Comparison of ENCODE assay signal across 8 cellular contexts in the genomic region with DNA sequence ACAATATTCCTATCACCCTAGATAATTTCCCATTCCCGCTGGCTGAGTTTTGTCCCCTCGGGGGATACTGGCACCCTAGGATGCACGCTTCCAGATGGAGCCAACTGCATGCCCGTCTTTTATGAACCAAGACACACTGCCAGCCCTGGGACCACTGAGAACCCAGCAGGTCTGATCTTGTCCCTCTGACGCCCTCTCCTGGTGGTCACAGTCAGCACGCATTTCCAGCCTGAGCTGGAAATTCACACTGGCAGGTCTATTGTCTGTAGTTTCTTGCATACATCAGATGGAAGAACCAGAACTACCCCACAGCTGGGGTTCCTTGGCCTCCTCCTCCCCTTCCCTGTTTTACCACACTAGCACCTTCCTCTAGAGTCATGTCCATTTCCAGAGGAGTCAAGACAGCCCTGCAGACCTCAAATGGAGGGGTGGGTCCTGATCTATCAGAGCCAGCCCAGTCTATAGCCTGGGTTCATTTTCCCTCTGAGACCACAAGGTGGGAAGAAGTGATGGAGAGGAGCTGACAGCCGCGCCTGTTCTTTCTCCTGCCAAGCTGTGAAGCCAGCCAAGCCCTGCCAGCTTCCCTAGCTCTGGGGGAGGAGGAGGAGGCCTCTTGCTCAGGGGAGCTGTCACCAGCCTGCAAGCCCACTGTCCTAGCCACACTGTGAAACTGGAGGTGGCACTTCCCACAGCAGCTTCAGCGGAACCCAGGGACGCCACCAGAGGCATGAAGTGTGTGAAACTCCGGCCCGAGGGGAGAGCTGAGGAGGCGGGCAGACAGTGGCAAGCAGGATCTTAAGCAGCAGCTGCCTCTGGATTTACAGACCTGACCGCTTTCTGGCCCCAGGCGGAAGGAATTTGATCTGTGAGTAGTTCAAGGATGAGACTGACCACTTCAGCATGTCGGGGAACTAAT. TPM values are rescaled to one million over a fixed set of nuclear protein-coding genes. Genes with fewer than 3 reads are reported as not detected.
DNase-seq lines count a peak whose midpoint lies in the region; ATAC-seq, FAIRE-seq and TF ChIP-seq lines count a peak whose summit lies in the region.

No MANE protein-coding gene starts in this region.

- H3K27ac ChIP-seq in effector memory CD4-positive, alpha-beta T cell (ENCODE audit: insufficient read depth, low read length, poor library complexity, severe bottlenecking), result no peak overlapping the region

- no peak for FAIRE-seq in H54 (lab: Jason Lieb, UNC)

- peaks cover 17% of the 10 kb centered on the region for H3K4me1 ChIP-seq in effector memory CD4-positive, alpha-beta T cell (ENCODE audit: control insufficient read depth, insufficient read depth, low read length, poor library complexity, severe bottlenecking)

- no peak overlapping the region for H3K4me3 Mint-ChIP-seq in activated CD8-positive, alpha-beta T cell treated with anti-CD3 and anti-CD28 coated beads for 36 hours

- CTCF ChIA-PET in activated CD8-positive, alpha-beta T cell treated with anti-CD3 and anti-CD28 coated beads for 36 hours (lab: Charles Lee), result interaction anchor here (0.6 to 3.3 kb wide), 43 partner anchors 9 to 179 kb away, joined by 3 to 41 read pairs (median 4); a partner anchor contains a TSS

- peak; percentile 81 for TF ChIP-seq CTCF in activated CD8-positive, alpha-beta T cell treated with anti-CD3 and anti-CD28 coated beads for 36 hours (IDR thresholded peaks at IDR 0.05)

- no peaks in the 10 kb centered on the region for H3K9me3 ChIP-seq in effector memory CD4-positive, alpha-beta T cell (ENCODE audit: control insufficient read depth, low read length)

- no peak overlapping the region for H3K4me3 ChIP-seq in effector memory CD4-positive, alpha-beta T cell (ENCODE audit: insufficient read depth, low read depth, low read length, poor library complexity, severe bottlenecking)

- TF ChIP-seq POLR2A in H54 (IDR thresholded peaks at IDR 0.05; ENCODE audit: low read depth, low read length), result no peak

- H3K27me3 ChIP-seq in effector memory CD4-positive, alpha-beta T cell (replicated peaks; ENCODE audit: control insufficient read depth, insufficient read depth, low read length, poor library complexity, severe bottlenecking), result no peaks in the 10 kb centered on the region

- H3K27ac Mint-ChIP-seq in activated CD8-positive, alpha-beta T cell treated with anti-CD3 and anti-CD28 coated beads for 36 hours, result no peak overlapping the region

- no peaks in the 10 kb centered on the region for H3K27me3 Mint-ChIP-seq in activated CD8-positive, alpha-beta T cell treated with anti-CD3 and anti-CD28 coated beads for 36 hours

- peaks cover 5% of the 10 kb centered on the region for H3K4me1 Mint-ChIP-seq in activated CD8-positive, alpha-beta T cell treated with anti-CD3 and anti-CD28 coated beads for 36 hours (ENCODE audit: low read depth)

- peak; percentile 80 for ATAC-seq in activated CD8-positive, alpha-beta T cell treated with anti-CD3 and anti-CD28 coated beads for 36 hours
- no peak for ATAC-seq in GM18511 (IDR thresholded peaks at IDR 0.05; ENCODE audit: unreplicated experiment)

- no peaks in the 10 kb centered on the region for H3K36me3 Mint-ChIP-seq in activated CD8-positive, alpha-beta T cell treated with anti-CD3 and anti-CD28 coated beads for 36 hours (ENCODE audit: low read depth)

- DNase-seq in AG08395 (ENCODE audit: low spot score), result peak; percentile 64
- DNase-seq in H54 (ENCODE audit: insufficient read length, low spot score), result peak; percentile 58
- DNase-seq in NCI-H774 (lab: John Stamatoyannopoulos, UW), result peak; percentile 61
- peak; percentile 87 for DNase-seq in activated CD8-positive, alpha-beta T cell treated with anti-CD3 and anti-CD28 coated beads for 36 hours
- DNase-seq in effector memory CD4-positive, alpha-beta T cell, result peak; percentile 36 to 52 (median 48)
- peak; percentile 27 for DNase-seq in middle frontal gyrus (ENCODE audit: extremely low spot score, low spot score)
- peak; percentile 37 to 46 for DNase-seq in stimulated activated CD8-positive, alpha-beta memory T cell treated with anti-CD3 and anti-CD28 coated beads, Interleukin-15, amount 100 ng/mL, for 48 hours (ENCODE audit: low read depth in 2 of 2)

- POLR2A ChIA-PET in activated CD8-positive, alpha-beta T cell treated with anti-CD3 and anti-CD28 coated beads for 36 hours (lab: Charles Lee), result interaction anchor here (0.6 to 1.2 kb wide), 4 partner anchors 10 to 329 kb away, joined by 3 to 4 read pairs (median 4); no protein-coding TSS in a partner anchor

- no peaks in the 10 kb centered on the region for H3K9me3 Mint-ChIP-seq in activated CD8-positive, alpha-beta T cell treated with anti-CD3 and anti-CD28 coated beads for 36 hours

- intact Hi-C loops in activated CD8-positive, alpha-beta T cell treated with anti-CD3 and anti-CD28 coated beads for 36 hours (cut with micrococcal nuclease), result no loop called here

- no peaks in the 10 kb centered on the region for H3K36me3 ChIP-seq in effector memory CD4-positive, alpha-beta T cell (ENCODE audit: control insufficient read depth, insufficient read depth, low read length)

RNA-seq across cellular contexts. Expression of a gene that starts 29.3 kb away (rescaled TPM):
- total RNA-seq in activated CD8-positive, alpha-beta T cell treated with anti-CD3 and anti-CD28 coated beads for 36 hours, result 1 to 10 TPM; 8.4 to 8.6 TPM

RNA-seq across cellular contexts. Expression of a gene that starts 37.9 kb away (rescaled TPM):
- not detected for total RNA-seq in activated CD8-positive, alpha-beta T cell treated with anti-CD3 and anti-CD28 coated beads for 36 hours

RNA-seq across cellular contexts. Expression of a gene that starts 44.9 kb away (rescaled TPM):
- total RNA-seq in activated CD8-positive, alpha-beta T cell treated with anti-CD3 and anti-CD28 coated beads for 36 hours, result 10 to 100 TPM; 77.9 to 80.3 TPM

RNA-seq across cellular contexts. Expression of a gene that starts 45.2 kb away (rescaled TPM):
- 10 to 100 TPM; 30.7 to 30.9 TPM for total RNA-seq in activated CD8-positive, alpha-beta T cell treated with anti-CD3 and anti-CD28 coated beads for 36 hours

RNA-seq across cellular contexts. Expression of a gene that starts 55.7 kb away (rescaled TPM):
- total RNA-seq in activated CD8-positive, alpha-beta T cell treated with anti-CD3 and anti-CD28 coated beads for 36 hours, result 100 to 1,000 TPM; 344 to 364 TPM

Comparison
In these comparisons a context has a peak if more than half of its experiments do, and no peak if none do; other contexts are left out.
1. DNase-seq: peak in every context shown above with its lines; median percentile 87 in activated CD8-positive, alpha-beta T cell treated with anti-CD3 and anti-CD28 coated beads for 36 hours; 64 in AG08395; 61 in NCI-H774; 58 in H54; 48 in effector memory CD4-positive, alpha-beta T cell; 42 in stimulated activated CD8-positive, alpha-beta memory T cell treated with anti-CD3 and anti-CD28 coated beads, Interleukin-15, amount 100 ng/mL, for 48 hours; 27 in middle frontal gyrus.